In genomic region chr15:48190932-48191573, GRCh38 we compare ENCODE assay signal across 9 cellular contexts. TPM values are rescaled to one million over a fixed set of nuclear protein-coding genes. Genes with fewer than 3 reads are reported as not detected.
DNase-seq lines count a peak whose midpoint lies in the region; ATAC-seq and TF ChIP-seq lines count a peak whose summit lies in the region.
"Had no signal": no experiment of that assay in that cellular context is flagged by ENCODE, and none has a peak within 500 bp of the region (broad histone marks: within the 10 kb centered on the region; RNA-seq: fewer than 3 reads in every experiment).

No MANE protein-coding gene starts in this region.

- H3K9ac ChIP-seq in PC-3 (ENCODE audit: low read length): no peak overlapping the region
- H3K9ac ChIP-seq in iPS-15b (ENCODE audit: low read depth, low read length): no peak overlapping the region
- H3K9ac ChIP-seq: BLaER1 had no signal

- H3K9me3 ChIP-seq in PC-3 (ENCODE audit: low read length): no peaks in the 10 kb centered on the region
- H3K9me3 ChIP-seq in iPS-15b (ENCODE audit: control insufficient read depth, insufficient read depth, low read length): no peaks in the 10 kb centered on the region
- H3K9me3 ChIP-seq: BLaER1 had no signal

- H3K4me1 ChIP-seq in PC-3 (ENCODE audit: insufficient read depth, low read length): no peaks in the 10 kb centered on the region
- H3K4me1 ChIP-seq in iPS-15b (ENCODE audit: control insufficient read depth, insufficient read depth, low read length): no peaks in the 10 kb centered on the region
- H3K4me1 ChIP-seq: BLaER1 had no signal

- H3F3A ChIP-seq in PC-3 (ENCODE audit: low read length, unreplicated experiment): no peaks in the 10 kb centered on the region

- H3K36me3 ChIP-seq in PC-3 (ENCODE audit: low read depth, low read length) (no peaks in the 10 kb centered on the region), iPS-15b (ENCODE audit: control insufficient read depth, insufficient read depth, low read length) (no peaks in the 10 kb centered on the region)
- H3K36me3 ChIP-seq: BLaER1 had no signal

- DNase-seq in NCI-H2196 treated with DMSO at 0.1 percent for 48 hours (lab: John Stamatoyannopoulos, UW; ENCODE audit: unreplicated experiment) (peak; percentile 2), NCI-H2196 (lab: John Stamatoyannopoulos, UW; ENCODE audit: unreplicated experiment) (no peak), PC-3 (peak; percentile 63), astrocyte of the hippocampus (ENCODE audit: low read depth, low spot score) (peak; percentile 92), sciatic nerve (ENCODE audit: low spot score) (peak; percentile 88)
- DNase-seq in activated CD4-positive, CD25-positive, alpha-beta regulatory T cell treated with anti-CD3 and anti-CD28 coated beads, Interleukin-2, amount 50 U/mL, for 72 hours: no peak

- POLR2A ChIA-PET in PC-3 (lab: Charles Lee; ENCODE audit: unreplicated experiment): no interaction called here

- ATAC-seq in PC-3: no peak
- peak; percentile 50 for ATAC-seq in sciatic nerve
- ATAC-seq in GM21737 (IDR thresholded peaks at IDR 0.05; ENCODE audit: unreplicated experiment): no peak

- no peak for TF ChIP-seq CTCF in PC-3 (conservative IDR thresholded peaks at IDR 0.05; ENCODE audit: low read depth, low read length)

- H3K4me3 ChIP-seq in PC-3 (ENCODE audit: low read length) (no peak overlapping the region), iPS-15b (ENCODE audit: low read depth, low read length) (peak overlapping the region; percentile 62)
- H3K4me3 ChIP-seq: BLaER1 had no signal

- no peaks in the 10 kb centered on the region for H3K9me2 ChIP-seq in PC-3 (replicated peaks; ENCODE audit: low read length)

- intact Hi-C loops in PC-3 (cut with micrococcal nuclease) (no loop called here), sciatic nerve (cut with DNase I) (no loop called here)

- CTCF ChIA-PET in PC-3 (lab: Charles Lee): no interaction called here

- no TSS peak for BruUV-seq in PC-3 (replicated peaks; lab: Mats Ljungman, UMichigan)

- no peak overlapping the region for H2AFZ ChIP-seq in PC-3 (ENCODE audit: low read length)

- peaks cover 6% of the 10 kb centered on the region; the same call in 1 of the 2 replicates for H3K27me3 ChIP-seq in PC-3 (ENCODE audit: low read length)
- H3K27me3 ChIP-seq in iPS-15b (ENCODE audit: control insufficient read depth, insufficient read depth, low read length): peaks cover 20% of the 10 kb centered on the region
- H3K27me3 ChIP-seq: BLaER1 had no signal

- H3K79me2 ChIP-seq in PC-3 (ENCODE audit: low read length): no peaks in the 10 kb centered on the region

- no peak overlapping the region for H3K4me2 ChIP-seq in PC-3 (ENCODE audit: low read length)
- H3K4me2 ChIP-seq: BLaER1 had no signal

- H3K27ac ChIP-seq in PC-3 (ENCODE audit: low read length): no peak overlapping the region
- H3K27ac ChIP-seq: BLaER1 had no signal

- no peaks in the 10 kb centered on the region for H4K20me1 ChIP-seq in PC-3 (ENCODE audit: low read length)
- H4K20me1 ChIP-seq: BLaER1 had no signal

RNA-seq across cellular contexts. Expression of gene CTXN2, which starts 0.4 kb away (rescaled TPM):
- total RNA-seq in PC-3 (2014; rRNA removed): not detected in 2 replicates
- not detected for total RNA-seq in sciatic nerve

RNA-seq across cellular contexts. Expression of gene MYEF2, which starts 13.0 kb away (rescaled TPM):
- 7.0 and 18.8 TPM in 2 replicates for total RNA-seq in PC-3 (2014; rRNA removed)
- 49.8 TPM for total RNA-seq in sciatic nerve

RNA-seq across cellular contexts. Expression of gene SLC12A1, which starts 15.0 kb away (rescaled TPM):
- total RNA-seq in PC-3 (2014; rRNA removed) (not detected in 2 replicates), sciatic nerve (not detected)

Comparison
In these comparisons a context has a peak if more than half of its experiments do, and no peak if none do; other contexts are left out.
1. DNase-seq: peak in NCI-H2196 treated with DMSO at 0.1 percent for 48 hours (single experiment), PC-3 (single experiment), astrocyte of the hippocampus (single experiment) and sciatic nerve (single experiment); none in NCI-H2196 (single experiment) and activated CD4-positive, CD25-positive, alpha-beta regulatory T cell treated with anti-CD3 and anti-CD28 coated beads, Interleukin-2, amount 50 U/mL, for 72 hours (single experiment).